ENCODE assay signal across 23 cellular contexts in genomic region chr17:36829676-36830075, GRCh38.
"Had no signal": no experiment of that assay in that cellular context is flagged by ENCODE, and none has a peak within 500 bp of the region (broad histone marks: within the 10 kb centered on the region; RNA-seq: fewer than 3 reads in every experiment).

No MANE protein-coding gene starts in this region.

- DNase-seq: KBM-7, MG63, NCI-H1092, NCI-H1105 treated with DMSO at 0.1 percent for 48 hours, NCI-H1417 treated with DMSO at 0.1 percent for 48 hours, NCI-H146, NCI-H1694 treated with DMSO at 0.1 percent for 48 hours, NCI-H1930, NCI-H2081, NCI-H2107, NCI-H2171, NCI-H226, NCI-H446, NCI-H510A, NCI-H524 treated with DMSO at 0.1 percent for 48 hours, NCI-H69, NCI-H774, Right ventricle myocardium superior, RPMI8226, SIG-M5 had no signal

- H3K36me3 ChIP-seq: MG63, SJSA1 had no signal

- H3K4me1 ChIP-seq: SJSA1 had no signal

- H3K27ac ChIP-seq: HL-60, SJSA1, SK-N-MC had no signal

- H3K9me3 ChIP-seq: MG63, SJSA1 had no signal

- H3K4me3 ChIP-seq: MG63, SJSA1, SK-N-MC had no signal
